17 cellular contexts compared by ENCODE assay signal in genomic region chr15:66855039-66855438, GRCh38.
"Had no signal": no experiment of that assay in that cellular context is flagged by ENCODE, and none has a peak within 500 bp of the region (broad histone marks: within the 10 kb centered on the region; RNA-seq: fewer than 3 reads in every experiment).

No MANE protein-coding gene starts in this region.

- H3K27ac ChIP-seq: gastrocnemius medialis, neural progenitor cell, ovary, right atrium auricular region, suprapubic skin, thyroid gland, upper lobe of left lung, uterus had no signal

- H3K4me3 Mint-ChIP-seq: natural killer cell; neural progenitor cell; stimulated activated effector memory CD8-positive, alpha-beta T cell treated with anti-CD3 and anti-CD28 coated beads, Interleukin-12 subunit alpha, Interleukin-12 subunit beta, amount 100 ng/mL, for 72 hours had no signal

- DNase-seq: cortex of kidney; effector memory CD4-positive, alpha-beta T cell; gastrocnemius medialis; mammary epithelial cell; natural killer cell; nucleus accumbens; ovary; stimulated activated CD4-positive, alpha-beta T cell treated with anti-CD3 and anti-CD28 coated beads, Interleukin-4, amount 100 ng/mL, for 1 hour; stimulated activated CD8-positive, alpha-beta memory T cell treated with anti-CD3 and anti-CD28 coated beads, Interleukin-4, amount 100 ng/mL, for 48 hours; stimulated activated naive CD8-positive, alpha-beta T cell treated with anti-CD3 and anti-CD28 coated beads, Interleukin-15, Interleukin-2, amounts not matched to agents 100 U/mL and 50 U/mL, for 24 hours; thyroid gland; uterus had no signal

- H3K27ac Mint-ChIP-seq: natural killer cell; neural progenitor cell; stimulated activated effector memory CD8-positive, alpha-beta T cell treated with anti-CD3 and anti-CD28 coated beads, Interleukin-12 subunit alpha, Interleukin-12 subunit beta, amount 100 ng/mL, for 72 hours had no signal

- H3K36me3 Mint-ChIP-seq: natural killer cell; neural progenitor cell; stimulated activated effector memory CD8-positive, alpha-beta T cell treated with anti-CD3 and anti-CD28 coated beads, Interleukin-12 subunit alpha, Interleukin-12 subunit beta, amount 100 ng/mL, for 72 hours had no signal

- H2AFZ ChIP-seq: neural progenitor cell had no signal

- H3K36me3 ChIP-seq: gastrocnemius medialis, neural progenitor cell, ovary, right atrium auricular region, suprapubic skin, thyroid gland, upper lobe of left lung, uterus had no signal

- H3K4me2 ChIP-seq: neural progenitor cell had no signal

- H3K4me3 ChIP-seq: gastrocnemius medialis, neural progenitor cell, ovary, right atrium auricular region, suprapubic skin, thyroid gland, upper lobe of left lung, uterus had no signal

- H3K9me3 ChIP-seq: gastrocnemius medialis, ovary, right atrium auricular region, suprapubic skin, thyroid gland, upper lobe of left lung, uterus had no signal

- H3K27me3 ChIP-seq: gastrocnemius medialis, ovary, right atrium auricular region, thyroid gland, upper lobe of left lung, uterus had no signal

- H3K9ac ChIP-seq: neural progenitor cell had no signal

- H3K9me3 Mint-ChIP-seq: natural killer cell; neural progenitor cell; stimulated activated effector memory CD8-positive, alpha-beta T cell treated with anti-CD3 and anti-CD28 coated beads, Interleukin-12 subunit alpha, Interleukin-12 subunit beta, amount 100 ng/mL, for 72 hours had no signal

- H3K4me1 ChIP-seq: neural progenitor cell had no signal
